32 cellular contexts compared by ENCODE assay signal in genomic region chr19:45745606-45746005, GRCh38. TPM values are rescaled to one million over a fixed set of nuclear protein-coding genes. Genes with fewer than 3 reads are reported as not detected.
"Had no signal": no experiment of that assay in that cellular context is flagged by ENCODE, and none has a peak within 500 bp of the region (broad histone marks: within the 10 kb centered on the region; RNA-seq: fewer than 3 reads in every experiment).

No MANE protein-coding gene starts in this region.

- H3K36me3 ChIP-seq: heart right ventricle, left ventricle myocardium inferior, ovary, right atrium auricular region, right lobe of liver, stomach, thyroid gland, transverse colon, upper lobe of right lung had no signal

- H3K4me3 ChIP-seq: heart right ventricle, hepatocyte, left ventricle myocardium inferior, lung, ovary, right atrium auricular region, right lobe of liver, smooth muscle cell, stomach, testis, thyroid gland, transverse colon, upper lobe of right lung had no signal

- H3K27ac ChIP-seq: heart right ventricle, hepatocyte, left ventricle myocardium inferior, ovary, right atrium auricular region, right lobe of liver, stomach, testis, thyroid gland, transverse colon, upper lobe of right lung had no signal

- H3K4me1 Mint-ChIP-seq: mesothelial cell of epicardium; naive thymus-derived CD4-positive, alpha-beta T cell; stimulated activated memory B cell treated with anti-CD40 and anti-IgM and Interleukin-4, amounts not matched to agents 10 μg/mL and 1 μg/mL and 100 μg/mL, for 72 hours had no signal

- H3K27ac Mint-ChIP-seq: mesothelial cell of epicardium; naive thymus-derived CD4-positive, alpha-beta T cell; natural killer cell treated with Interleukin-12 subunit alpha and Interleukin-12 subunit beta and Interleukin-15 and Interleukin-18, amount 100 ng/mL, for 72 hours; progenitor cell of endocrine pancreas; stimulated activated memory B cell treated with anti-CD40 and anti-IgM and Interleukin-4, amounts not matched to agents 10 μg/mL and 1 μg/mL and 100 μg/mL, for 72 hours had no signal

- H3K36me3 Mint-ChIP-seq: mesothelial cell of epicardium; naive thymus-derived CD4-positive, alpha-beta T cell; natural killer cell treated with Interleukin-12 subunit alpha and Interleukin-12 subunit beta and Interleukin-15 and Interleukin-18, amount 100 ng/mL, for 72 hours; stimulated activated memory B cell treated with anti-CD40 and anti-IgM and Interleukin-4, amounts not matched to agents 10 μg/mL and 1 μg/mL and 100 μg/mL, for 72 hours had no signal

- H3K4me2 ChIP-seq: hepatocyte, smooth muscle cell had no signal

- DNase-seq: heart right ventricle; islet precursor cell; left ventricle myocardium inferior; mesendoderm; naive thymus-derived CD4-positive, alpha-beta T cell; ovary; right lobe of liver; stimulated activated CD4-positive, alpha-beta T cell treated with anti-CD3 and anti-CD28 coated beads, Interleukin-1b, Interleukin-23, amount 100 ng/mL, for 48 hours; stimulated activated CD4-positive, alpha-beta T cell treated with anti-CD3 and anti-CD28 coated beads, Interleukin-2, amount 100 ng/mL, for 48 hours; stimulated activated CD4-positive, alpha-beta T cell treated with anti-CD3 and anti-CD28 coated beads, Interleukin-4, amount 100 ng/mL, for 4 hours; stimulated activated CD8-positive, alpha-beta memory T cell treated with anti-CD3 and anti-CD28 coated beads, Interleukin-4, amount 100 ng/mL, for 48 hours; stimulated activated naive CD4-positive, alpha-beta T cell treated with Interleukin-2 at 50 U/mL for 16 hours; stomach; testis; thyroid gland; transverse colon; upper lobe of right lung had no signal

- H3K4me3 Mint-ChIP-seq: mesothelial cell of epicardium; naive thymus-derived CD4-positive, alpha-beta T cell; natural killer cell treated with Interleukin-12 subunit alpha and Interleukin-12 subunit beta and Interleukin-15 and Interleukin-18, amount 100 ng/mL, for 72 hours; stimulated activated memory B cell treated with anti-CD40 and anti-IgM and Interleukin-4, amounts not matched to agents 10 μg/mL and 1 μg/mL and 100 μg/mL, for 72 hours had no signal

- ATAC-seq: heart right ventricle; naive thymus-derived CD4-positive, alpha-beta T cell; natural killer cell treated with Interleukin-12 subunit alpha and Interleukin-12 subunit beta and Interleukin-15 and Interleukin-18, amount 100 ng/mL, for 72 hours; right lobe of liver; stimulated activated memory B cell treated with anti-CD40 and anti-IgM and Interleukin-4, amounts not matched to agents 10 μg/mL and 1 μg/mL and 100 μg/mL, for 72 hours; upper lobe of right lung had no signal

- H3K27me3 ChIP-seq: hepatocyte, ovary, right atrium auricular region, right lobe of liver, testis, thyroid gland, transverse colon, upper lobe of right lung had no signal

- H3K9me3 Mint-ChIP-seq: mesothelial cell of epicardium; naive thymus-derived CD4-positive, alpha-beta T cell; natural killer cell treated with Interleukin-12 subunit alpha and Interleukin-12 subunit beta and Interleukin-15 and Interleukin-18, amount 100 ng/mL, for 72 hours; stimulated activated memory B cell treated with anti-CD40 and anti-IgM and Interleukin-4, amounts not matched to agents 10 μg/mL and 1 μg/mL and 100 μg/mL, for 72 hours had no signal

- H3K4me1 ChIP-seq: heart right ventricle, left ventricle myocardium inferior, right atrium auricular region, right lobe of liver, stomach, testis, thyroid gland, transverse colon, upper lobe of right lung had no signal

- H3K79me2 ChIP-seq: hepatocyte had no signal

- H3K9me3 ChIP-seq: heart right ventricle, left ventricle myocardium inferior, ovary, right atrium auricular region, right lobe of liver, stomach, testis, thyroid gland, transverse colon, upper lobe of right lung had no signal

- H2AFZ ChIP-seq: hepatocyte had no signal

RNA-seq across cellular contexts. Expression of gene MEIOSIN, which starts 12.4 kb away (rescaled TPM):
- total RNA-seq: heart right ventricle; hepatocyte; kidney epithelial cell; left ventricle myocardium inferior; lower leg skin; lung; mesothelial cell of epicardium; mononuclear cell; naive thymus-derived CD4-positive, alpha-beta T cell; natural killer cell treated with Interleukin-12 subunit alpha and Interleukin-12 subunit beta and Interleukin-15 and Interleukin-18, amount 100 ng/mL, for 72 hours; omental fat pad; ovary; progenitor cell of endocrine pancreas; pulmonary artery endothelial cell; renal cortical epithelial cell; skeletal muscle tissue; smooth muscle cell; stomach; thyroid gland; transverse colon; upper lobe of right lung had no signal
- polyA plus RNA-seq: heart right ventricle; hepatocyte; lung; naive thymus-derived CD4-positive, alpha-beta T cell; ovary; smooth muscle cell; stomach had no signal
